Comparison of ENCODE assay signal across 15 cellular contexts in the genomic region with DNA sequence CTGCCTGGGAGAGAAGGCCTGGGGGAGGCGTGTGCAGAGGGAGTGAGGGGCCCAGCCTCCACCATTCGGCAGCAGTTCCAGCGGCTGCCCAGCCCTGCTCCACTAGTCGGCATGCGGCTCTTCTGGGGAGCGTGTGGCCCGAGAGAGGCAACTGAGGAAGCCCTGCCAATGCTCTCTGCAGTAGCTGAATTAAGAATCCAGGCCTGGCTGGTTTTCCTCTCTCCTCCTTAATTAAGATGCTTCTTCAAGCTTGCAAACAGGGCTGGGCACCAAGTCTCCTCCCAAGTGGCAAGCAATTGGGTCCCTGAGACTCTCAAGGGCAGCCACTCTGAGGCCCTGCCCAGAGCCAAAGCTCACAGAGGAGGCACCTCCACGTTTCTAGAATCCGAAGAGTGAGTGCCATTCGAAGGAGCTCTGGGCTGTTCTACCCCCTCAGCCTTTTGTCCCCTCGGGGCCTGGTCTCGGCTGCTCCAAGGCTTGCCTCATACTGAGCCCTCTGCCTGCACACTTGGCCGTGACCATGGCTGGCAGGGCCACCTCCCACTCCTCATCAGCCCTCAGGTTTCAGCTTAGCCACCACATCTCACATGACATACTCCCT.
DNase-seq lines count a peak whose midpoint lies in the region; ATAC-seq and TF ChIP-seq lines count a peak whose summit lies in the region.
"Had no signal": no experiment of that assay in that cellular context is flagged by ENCODE, and none has a peak within 500 bp of the region (broad histone marks: within the 10 kb centered on the region; RNA-seq: fewer than 3 reads in every experiment).

No MANE protein-coding gene starts in this region.

- H3K27me3 ChIP-seq in layer of hippocampus (ENCODE audit: control insufficient read depth, insufficient read depth, low read length) (no peaks in the 10 kb centered on the region), testis (no peaks in the 10 kb centered on the region)
- H3K27me3 ChIP-seq: cardiac muscle cell, SJCRH30 had no signal

- no peaks in the 10 kb centered on the region for H3K36me3 ChIP-seq in testis (ENCODE audit: low read depth, missing control alignments)
- H3K36me3 ChIP-seq: cardiac muscle cell, SJCRH30 had no signal

- intact Hi-C loops in testis (cut with DNase I; ENCODE audit: low total_unique reads) = no loop called here

- H3K9me3 Mint-ChIP-seq in progenitor cell of endocrine pancreas (ENCODE audit: low read depth) = no peaks in the 10 kb centered on the region
- H3K9me3 Mint-ChIP-seq: natural killer cell had no signal

- no peak for TF ChIP-seq POLR2A in testis (IDR thresholded peaks at IDR 0.05)

- peak overlapping the region; percentile 81 for H3K27ac ChIP-seq in angular gyrus (ENCODE audit: low read depth, low read length)
- H3K27ac ChIP-seq in layer of hippocampus (ENCODE audit: low read depth, low read length) = peak overlapping the region; percentile 46
- no peak overlapping the region for H3K27ac ChIP-seq in testis
- H3K27ac ChIP-seq: cardiac muscle cell, SJCRH30 had no signal

- H3K4me1 ChIP-seq in testis = peaks cover 44% of the 10 kb centered on the region

- no peaks in the 10 kb centered on the region for H3K27me3 Mint-ChIP-seq in progenitor cell of endocrine pancreas

- H3K27ac Mint-ChIP-seq in progenitor cell of endocrine pancreas = peak overlapping the region; percentile 14
- H3K27ac Mint-ChIP-seq: natural killer cell had no signal

- no peak overlapping the region for H3K4me3 Mint-ChIP-seq in progenitor cell of endocrine pancreas (ENCODE audit: low read depth)
- H3K4me3 Mint-ChIP-seq: natural killer cell had no signal

- H3K4me3 ChIP-seq in testis = no peak overlapping the region
- H3K4me3 ChIP-seq: cardiac muscle cell, SJCRH30, smooth muscle cell had no signal

- no peaks in the 10 kb centered on the region for H3K9me3 ChIP-seq in testis
- H3K9me3 ChIP-seq: SJCRH30 had no signal

- TF ChIP-seq CTCF in progenitor cell of endocrine pancreas (IDR thresholded peaks at IDR 0.05; ENCODE audit: unreplicated experiment) (no peak), testis (IDR thresholded peaks at IDR 0.05) (no peak)

- peak; percentile 34 for DNase-seq in DMS79 treated with DMSO at 0.1 percent for 48 hours (lab: John Stamatoyannopoulos, UW)
- DNase-seq in progenitor cell of endocrine pancreas (ENCODE audit: low spot score, unreplicated experiment) = no peak
- no peak for DNase-seq in testis
- no peak for DNase-seq in DMS153 treated with DMSO at 0.1 percent for 48 hours (lab: John Stamatoyannopoulos, UW; ENCODE audit: unreplicated experiment)
- DNase-seq: activated naive CD4-positive, alpha-beta T cell; IMR-90; natural killer cell; NCI-H1092; SJCRH30 had no signal

- ATAC-seq in HG03108 (IDR thresholded peaks at IDR 0.05; ENCODE audit: unreplicated experiment) (no peak), HG02678 (IDR thresholded peaks at IDR 0.05; ENCODE audit: unreplicated experiment) (no peak)
- ATAC-seq: natural killer cell had no signal

- peaks cover 1% of the 10 kb centered on the region for H3K36me3 Mint-ChIP-seq in progenitor cell of endocrine pancreas (ENCODE audit: insufficient read depth)
- H3K36me3 Mint-ChIP-seq: natural killer cell had no signal

- 75 to 79% methylated on average over 7 to 13 of the region's 13 CpGs for WGBS in testis, 2 donors

- peaks cover 25% of the 10 kb centered on the region for H3K4me1 Mint-ChIP-seq in progenitor cell of endocrine pancreas (ENCODE audit: low read depth)

Comparison
In these comparisons a context has a peak if more than half of its experiments do, and no peak if none do; other contexts are left out.
1. H3K27ac ChIP-seq: peak in angular gyrus (single experiment) and layer of hippocampus (single experiment); none in testis (0 of 2).